In genomic region chr5:146291421-146292074, GRCh38 we compare ENCODE assay signal across 8 cellular contexts. TPM values are rescaled to one million over a fixed set of nuclear protein-coding genes. Genes with fewer than 3 reads are reported as not detected.
DNase-seq lines count a peak whose midpoint lies in the region; ATAC-seq and TF ChIP-seq lines count a peak whose summit lies in the region.

No MANE protein-coding gene starts in this region.

- ATAC-seq in Right ventricle myocardium superior (ENCODE audit: poor library complexity), result peak; percentile 75
- ATAC-seq in Right ventricle myocardium inferior, result no peak
- ATAC-seq in GM21576 (IDR thresholded peaks at IDR 0.05; ENCODE audit: unreplicated experiment), result peak; percentile 74
- ATAC-seq in RWPE2 (ENCODE audit: low read depth), result peak; percentile 73

- WGBS in esophagus muscularis mucosa, result 21% methylated on average over 5 of the region's 5 CpGs

- H3K27me3 ChIP-seq in RWPE2 (ENCODE audit: insufficient read depth, poor library complexity, severe bottlenecking), result no peaks in the 10 kb centered on the region
- no peaks in the 10 kb centered on the region for H3K27me3 ChIP-seq in esophagus muscularis mucosa
- no peaks in the 10 kb centered on the region for H3K27me3 ChIP-seq in neural cell (ENCODE audit: insufficient read depth, low read depth, low read length)

- H3F3A ChIP-seq in neural cell (ENCODE audit: insufficient read depth, low read length, poor library complexity, severe bottlenecking), result no peaks in the 10 kb centered on the region

- peak; percentile 91 for TF ChIP-seq CTCF in RWPE2 (IDR thresholded peaks at IDR 0.05; ENCODE audit: poor library complexity, severe bottlenecking)
- peak; percentile 43 to 55 (median 51) for TF ChIP-seq CTCF in esophagus muscularis mucosa (IDR thresholded peaks at IDR 0.05)
- peak; percentile 74 for TF ChIP-seq CTCF in neural cell (IDR thresholded peaks at IDR 0.05; ENCODE audit: poor library complexity, severe bottlenecking)

- no peaks in the 10 kb centered on the region for H3K9me2 ChIP-seq in neural cell (ENCODE audit: insufficient read depth, low read length)

- H3K9ac ChIP-seq in neural cell (ENCODE audit: low read length), result no peak overlapping the region

- TF ChIP-seq RAD21 in neural cell (conservative IDR thresholded peaks at IDR 0.05), result peak; percentile 74

- no peaks in the 10 kb centered on the region for H3K9me3 ChIP-seq in RWPE2 (ENCODE audit: severe bottlenecking)
- H3K9me3 ChIP-seq in esophagus muscularis mucosa, result no peaks in the 10 kb centered on the region
- no peaks in the 10 kb centered on the region for H3K9me3 ChIP-seq in neural cell (ENCODE audit: low read length)

- TF ChIP-seq POLR2A in esophagus muscularis mucosa (IDR thresholded peaks at IDR 0.05; ENCODE audit: low read depth), result no peak

- H3K4me1 ChIP-seq in RWPE2 (ENCODE audit: insufficient read depth, poor library complexity, severe bottlenecking) (peaks cover 9% of the 10 kb centered on the region), esophagus muscularis mucosa (no peaks in the 10 kb centered on the region)

- TF ChIP-seq EP300 in esophagus muscularis mucosa (IDR thresholded peaks at IDR 0.05) (no peak), neural cell (conservative IDR thresholded peaks at IDR 0.05; ENCODE audit: poor library complexity, severe bottlenecking) (no peak)

- DNase-seq in Right ventricle myocardium superior, result no peak
- DNase-seq in Right ventricle myocardium inferior (ENCODE audit: missing footprints), result no peak
- peak; percentile 5 for DNase-seq in KG1 (lab: John Stamatoyannopoulos, UW)
- DNase-seq in RWPE2 (ENCODE audit: low spot score), result no peak
- no peak for DNase-seq in esophagus muscularis mucosa (ENCODE audit: extremely low spot score)
- DNase-seq in activated CD8-positive, alpha-beta memory T cell treated with anti-CD3 and anti-CD28 coated beads for 24 hours, result no peak

- H3K4me2 ChIP-seq in neural cell (ENCODE audit: low read length), result no peak overlapping the region

- H4K20me1 ChIP-seq in neural cell (ENCODE audit: insufficient read depth), result no peaks in the 10 kb centered on the region

- H3K27ac ChIP-seq in RWPE2 (ENCODE audit: poor library complexity, severe bottlenecking) (no peak overlapping the region), esophagus muscularis mucosa (replicated peaks in 1 of 4) (no peak overlapping the region), neural cell (ENCODE audit: low read length) (no peak overlapping the region)

- no peaks in the 10 kb centered on the region for H3K79me2 ChIP-seq in neural cell (replicated peaks; ENCODE audit: insufficient read depth, low read length)

- H2AFZ ChIP-seq in neural cell (ENCODE audit: low read depth, low read length), result no peak overlapping the region

- intact Hi-C loops in Right ventricle myocardium superior (cut with DNase I) (loop anchor here (2.0 kb wide), 1 partner anchor 137 kb away; no protein-coding TSS in a partner anchor), Right ventricle myocardium inferior (cut with DNase I) (loop anchor here (1.0 kb wide), 1 partner anchor 136 kb away; no protein-coding TSS in a partner anchor), esophagus muscularis mucosa (cut with DNase I) (loop anchor here (5.0 kb wide), 1 partner anchor 136 kb away; no protein-coding TSS in a partner anchor)

- peaks cover 13% of the 10 kb centered on the region for H3K36me3 ChIP-seq in RWPE2 (ENCODE audit: low read depth)
- H3K36me3 ChIP-seq in esophagus muscularis mucosa, result peaks cover 5 to 22% (median 7%) of the 10 kb centered on the region in 4 donors
- H3K36me3 ChIP-seq in neural cell (ENCODE audit: insufficient read depth, low read length), result no peaks in the 10 kb centered on the region

- H3K4me3 ChIP-seq in RWPE2 (ENCODE audit: severe bottlenecking) (no peak overlapping the region), esophagus muscularis mucosa (no peak overlapping the region), neural cell (ENCODE audit: low read length) (no peak overlapping the region)

TF ChIP-seq in neural cell, 6 proteins besides CTCF, POLR2A, EP300 and RAD21:
- TF ChIP-seq EZH2 (IDR thresholded peaks at IDR 0.05; ENCODE audit: borderline replicate concordance, insufficient read depth, low read length, poor library complexity, severe bottlenecking) (no peak), SMC3 (conservative IDR thresholded peaks at IDR 0.05; ENCODE audit: poor library complexity) (peak; percentile 76), TAF1 (IDR thresholded peaks at IDR 0.05; ENCODE audit: low read depth) (no peak), REST (IDR thresholded peaks at IDR 0.05; ENCODE audit: borderline replicate concordance) (no peak)

RNA-seq across cellular contexts. Expression of gene POU4F3, which starts 47.1 kb away (rescaled TPM):
- not detected for total RNA-seq in Right ventricle myocardium superior
- not detected for total RNA-seq in Right ventricle myocardium inferior
- under 1 TPM in 2 of 4 donors, not detected in 2; 0.17 TPM for total RNA-seq in esophagus muscularis mucosa
- 0.15 and 0.22 TPM in 2 replicates for polyA plus RNA-seq in neural cell
- 0.35 TPM in 1 of 2 replicates, not detected in the other for polyA minus RNA-seq in neural cell
